Comparison of ENCODE assay signal across 8 cellular contexts in the genomic region with DNA sequence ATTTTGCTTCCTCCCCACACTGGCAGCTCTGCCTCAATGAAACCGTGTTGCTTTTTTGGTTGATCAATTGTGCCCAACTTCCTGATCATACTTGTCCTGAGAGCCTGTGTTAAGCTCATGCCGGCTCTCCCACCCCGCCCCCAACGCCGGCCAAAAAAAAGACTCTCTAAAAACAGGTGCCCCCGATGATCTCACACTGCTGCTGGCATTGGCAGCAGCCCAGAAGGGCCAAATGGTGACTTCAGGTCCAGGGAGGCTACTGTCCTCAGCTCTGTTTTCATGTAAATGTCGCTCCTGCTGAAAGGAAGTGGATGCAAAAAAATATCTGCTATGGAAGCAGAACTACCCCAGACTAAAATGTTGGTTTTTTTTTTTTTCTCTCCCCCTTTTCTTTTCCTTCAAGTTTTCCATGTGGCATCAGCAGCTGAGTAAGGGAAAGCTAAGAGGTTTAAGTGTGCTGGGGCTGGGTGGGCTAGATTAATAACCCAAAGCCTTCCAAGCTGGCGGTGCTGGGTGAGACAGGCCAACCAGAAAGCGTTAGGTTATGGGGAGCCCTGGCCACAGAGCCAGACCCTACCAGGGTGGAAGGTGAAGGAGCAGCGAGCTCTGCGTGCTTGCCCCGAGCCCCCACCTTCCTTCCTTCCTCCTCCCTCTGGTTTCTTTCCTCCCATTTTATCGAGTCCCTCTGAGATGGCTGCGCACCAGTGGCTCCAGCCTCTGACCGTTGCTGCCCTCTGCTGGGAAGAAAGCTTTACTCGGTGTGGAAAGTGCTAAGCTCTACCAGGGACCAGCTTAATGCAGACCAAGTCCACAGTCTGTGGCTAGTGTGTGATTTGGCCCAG.
DNase-seq lines count a peak whose midpoint lies in the region; ATAC-seq and TF ChIP-seq lines count a peak whose summit lies in the region.

No MANE protein-coding gene starts in this region.

- no peaks in the 10 kb centered on the region for H3K9me3 ChIP-seq in liver (ENCODE audit: control insufficient read depth in 4 of 4, low read length in 3 of 4)

- DNase-seq in Ammon's horn (ENCODE audit: low spot score) (peak; percentile 94), NCI-H2227 treated with DMSO at 0.1 percent for 48 hours (lab: John Stamatoyannopoulos, UW) (peak; percentile 85), dorsolateral prefrontal cortex (peak; percentile 73 to 91 (median 87))
- peak; percentile 87 for DNase-seq in activated CD4-positive, alpha-beta T cell treated with anti-CD3 and anti-CD28 coated beads, Interleukin-2, amount 10 ng/mL, durations not matched to agents 24 days and 14 days
- peak; percentile 58 to 64 for DNase-seq in stimulated activated CD4-positive, alpha-beta T cell treated with anti-CD3 and anti-CD28 coated beads, Interleukin-4, amount 100 ng/mL, for 48 hours (ENCODE audit: low read depth in 2 of 2)

- 33% methylated on average over 16 of the region's 16 CpGs for WGBS in liver

- peaks cover 3% of the 10 kb centered on the region for H3K4me1 Mint-ChIP-seq in activated CD4-positive, alpha-beta T cell treated with anti-CD3 and anti-CD28 coated beads, Interleukin-2, amount 10 ng/mL, durations not matched to agents 24 days and 14 days

- ATAC-seq in GM18907 (IDR thresholded peaks at IDR 0.05; ENCODE audit: unreplicated experiment) (peak; percentile 96), HG03175 (IDR thresholded peaks at IDR 0.05; ENCODE audit: unreplicated experiment) (peak; percentile 92)

- no peaks in the 10 kb centered on the region for H3K9me3 Mint-ChIP-seq in activated CD4-positive, alpha-beta T cell treated with anti-CD3 and anti-CD28 coated beads, Interleukin-2, amount 10 ng/mL, durations not matched to agents 24 days and 14 days

- no peaks in the 10 kb centered on the region for H3K27me3 Mint-ChIP-seq in activated CD4-positive, alpha-beta T cell treated with anti-CD3 and anti-CD28 coated beads, Interleukin-2, amount 10 ng/mL, durations not matched to agents 24 days and 14 days

- intact Hi-C loops in activated CD4-positive, alpha-beta T cell treated with anti-CD3 and anti-CD28 coated beads, Interleukin-2, amount 10 ng/mL, durations not matched to agents 24 days and 14 days (cut with micrococcal nuclease) = loop anchor here (2.0 kb wide), 1 partner anchor 703 kb away; no protein-coding TSS in a partner anchor
- intact Hi-C loops in dorsolateral prefrontal cortex (cut with DNase I) = loop anchor here (1.0 to 10.0 kb wide), 4 partner anchors 117 to 911 kb away; no protein-coding TSS in a partner anchor

- TF ChIP-seq CTCF in dorsolateral prefrontal cortex (IDR thresholded peaks at IDR 0.05 in 54 of 56, conservative IDR thresholded peaks at IDR 0.05 in 2 of 56; ENCODE audit: low read depth in 1 of 56, partially characterized antibody in 56 of 56) (peak; percentile 55 to 92 (median 85)), liver (IDR thresholded peaks at IDR 0.05; ENCODE audit: low read depth, low read length, missing input control) (peak; percentile 68)

- H3K4me1 ChIP-seq in liver (ENCODE audit: control insufficient read depth in 4 of 4, insufficient read depth in 4 of 4, low read length in 3 of 4) = no peaks in the 10 kb centered on the region

- no peak overlapping the region for H3K27ac Mint-ChIP-seq in activated CD4-positive, alpha-beta T cell treated with anti-CD3 and anti-CD28 coated beads, Interleukin-2, amount 10 ng/mL, durations not matched to agents 24 days and 14 days

- H3K9ac ChIP-seq in liver (ENCODE audit: low read depth in 1 of 2, low read length in 2 of 2) = no peak overlapping the region

- H3K27ac ChIP-seq in dorsolateral prefrontal cortex = peak overlapping the region in 30 of 59 donors; percentile 10 to 83 (median 52)
- no peak overlapping the region for H3K27ac ChIP-seq in liver (ENCODE audit: low read depth in 1 of 2, low read length in 2 of 2)

- H3K4me3 ChIP-seq in dorsolateral prefrontal cortex (peak overlapping the region; percentile 11 to 68 (median 51)), liver (ENCODE audit: low read depth in 1 of 3, low read length in 3 of 3) (no peak overlapping the region)

- TF ChIP-seq RAD21 in liver (IDR thresholded peaks at IDR 0.05) = peak; percentile 87 to 94

- peak overlapping the region; percentile 28 for H3K4me3 Mint-ChIP-seq in activated CD4-positive, alpha-beta T cell treated with anti-CD3 and anti-CD28 coated beads, Interleukin-2, amount 10 ng/mL, durations not matched to agents 24 days and 14 days

- H3K36me3 Mint-ChIP-seq in activated CD4-positive, alpha-beta T cell treated with anti-CD3 and anti-CD28 coated beads, Interleukin-2, amount 10 ng/mL, durations not matched to agents 24 days and 14 days (ENCODE audit: low read depth) = no peaks in the 10 kb centered on the region

- no peaks in the 10 kb centered on the region for H3K36me3 ChIP-seq in liver (ENCODE audit: control insufficient read depth in 4 of 4, insufficient read depth in 3 of 4, low read depth in 1 of 4, low read length in 3 of 4)

- no peaks in the 10 kb centered on the region for H3K27me3 ChIP-seq in dorsolateral prefrontal cortex
- no peaks in the 10 kb centered on the region for H3K27me3 ChIP-seq in liver (ENCODE audit: control insufficient read depth in 4 of 4, insufficient read depth in 4 of 4, low read length in 3 of 4)

TF ChIP-seq in liver, 16 proteins besides CTCF, POLR2A, EP300 and RAD21:
- TF ChIP-seq, protein P1, sequence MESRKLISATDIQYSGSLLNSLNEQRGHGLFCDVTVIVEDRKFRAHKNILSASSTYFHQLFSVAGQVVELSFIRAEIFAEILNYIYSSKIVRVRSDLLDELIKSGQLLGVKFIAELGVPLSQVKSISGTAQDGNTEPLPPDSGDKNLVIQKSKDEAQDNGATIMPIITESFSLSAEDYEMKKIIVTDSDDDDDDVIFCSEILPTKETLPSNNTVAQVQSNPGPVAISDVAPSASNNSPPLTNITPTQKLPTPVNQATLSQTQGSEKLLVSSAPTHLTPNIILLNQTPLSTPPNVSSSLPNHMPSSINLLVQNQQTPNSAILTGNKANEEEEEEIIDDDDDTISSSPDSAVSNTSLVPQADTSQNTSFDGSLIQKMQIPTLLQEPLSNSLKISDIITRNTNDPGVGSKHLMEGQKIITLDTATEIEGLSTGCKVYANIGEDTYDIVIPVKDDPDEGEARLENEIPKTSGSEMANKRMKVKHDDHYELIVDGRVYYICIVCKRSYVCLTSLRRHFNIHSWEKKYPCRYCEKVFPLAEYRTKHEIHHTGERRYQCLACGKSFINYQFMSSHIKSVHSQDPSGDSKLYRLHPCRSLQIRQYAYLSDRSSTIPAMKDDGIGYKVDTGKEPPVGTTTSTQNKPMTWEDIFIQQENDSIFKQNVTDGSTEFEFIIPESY (IDR thresholded peaks at IDR 0.05) = no peak
- TF ChIP-seq FOXA2 (IDR thresholded peaks at IDR 0.05) (no peak), FOXA1 (IDR thresholded peaks at IDR 0.05) (no peak)
- TF ChIP-seq, protein P2, sequence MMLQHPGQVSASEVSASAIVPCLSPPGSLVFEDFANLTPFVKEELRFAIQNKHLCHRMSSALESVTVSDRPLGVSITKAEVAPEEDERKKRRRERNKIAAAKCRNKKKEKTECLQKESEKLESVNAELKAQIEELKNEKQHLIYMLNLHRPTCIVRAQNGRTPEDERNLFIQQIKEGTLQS (IDR thresholded peaks at IDR 0.05) = no peak

Comparison
In these comparisons a context has a peak if more than half of its experiments do, and no peak if none do; other contexts are left out.
1. H3K27ac ChIP-seq: peak in dorsolateral prefrontal cortex (30 of 59); none in liver (0 of 2).
2. H3K4me3 ChIP-seq: peak in dorsolateral prefrontal cortex (59 of 59); none in liver (0 of 3).
3. Peak in every context shown above with its lines, with median percentiles within 50 percentile points of each other: DNase-seq.